ENCODE assay signal across 8 cellular contexts in the genomic region with DNA sequence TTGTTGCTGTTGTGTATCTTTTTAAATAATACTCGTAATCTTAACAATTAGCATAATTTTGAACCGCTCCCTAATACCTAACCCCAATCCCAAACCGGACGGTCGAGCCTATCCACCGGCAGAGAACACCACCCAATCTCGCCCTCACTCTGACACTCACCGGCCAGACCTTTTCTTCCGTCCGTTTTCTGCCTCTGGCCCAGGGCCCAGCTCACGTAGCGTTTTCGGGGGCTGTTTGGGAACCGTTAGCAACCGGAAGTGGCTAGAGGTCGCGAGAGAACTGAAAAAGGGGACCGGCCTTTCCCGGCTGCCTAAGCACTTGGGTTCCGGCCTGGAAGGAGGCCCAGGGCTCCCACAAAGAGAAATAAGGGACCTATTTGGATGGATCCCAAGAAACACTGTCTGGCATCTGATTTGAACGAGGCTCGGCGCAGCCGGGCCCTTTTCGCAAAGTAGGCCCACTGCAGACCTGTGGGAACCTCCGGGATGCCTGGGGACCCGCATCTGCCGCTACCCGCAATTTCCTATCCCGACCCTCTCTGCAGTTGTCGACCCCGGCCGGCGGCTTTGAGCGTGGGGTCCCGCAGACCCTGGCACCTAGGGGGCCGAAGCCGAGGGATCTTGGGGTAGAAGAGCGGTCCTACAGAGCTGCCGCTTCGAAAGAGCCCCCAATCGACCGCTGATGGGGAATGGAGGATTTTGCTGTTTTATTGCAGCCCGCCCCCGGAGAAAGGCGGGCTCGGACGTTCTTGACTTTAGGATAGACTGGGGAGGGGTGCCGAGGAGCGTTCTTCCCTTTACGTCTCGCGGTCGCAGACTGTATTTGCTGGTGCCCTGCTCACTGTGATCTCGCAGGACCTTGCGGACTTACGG. TPM values are rescaled to one million over a fixed set of nuclear protein-coding genes. Genes with fewer than 3 reads are reported as not detected.
DNase-seq lines count a peak whose midpoint lies in the region; ATAC-seq and TF ChIP-seq lines count a peak whose summit lies in the region.

No MANE protein-coding gene starts in this region.

- H3K9me3 ChIP-seq in DOHH2 (ENCODE audit: control insufficient read depth, insufficient read depth, low read length) = no peaks in the 10 kb centered on the region
- H3K9me3 ChIP-seq in RWPE2 (ENCODE audit: severe bottlenecking) = no peaks in the 10 kb centered on the region

- H3K27ac ChIP-seq in DOHH2 (ENCODE audit: low read depth, low read length) (peak overlapping the region; percentile 82), GM23338 (ENCODE audit: low read depth) (peak overlapping the region; percentile 88), RWPE2 (ENCODE audit: poor library complexity, severe bottlenecking) (peak overlapping the region; percentile 66)

- H3K27me3 Mint-ChIP-seq in GM23338 (ENCODE audit: insufficient read depth, low read depth, poor library complexity) = peaks cover 13% of the 10 kb centered on the region
- H3K27me3 Mint-ChIP-seq in nephron (ENCODE audit: low read depth) = peaks cover 4% of the 10 kb centered on the region

- no peaks in the 10 kb centered on the region for H3K9me2 ChIP-seq in DOHH2 (replicated peaks; ENCODE audit: control insufficient read depth, low read length)
- H3K9me2 ChIP-seq in GM23338 (ENCODE audit: insufficient read depth) = no peaks in the 10 kb centered on the region

- peaks cover 40% of the 10 kb centered on the region for H3K36me3 ChIP-seq in DOHH2 (ENCODE audit: control insufficient read depth, low read length)
- no peaks in the 10 kb centered on the region for H3K36me3 ChIP-seq in GM23338 (ENCODE audit: insufficient read depth)
- H3K36me3 ChIP-seq in RWPE2 (ENCODE audit: low read depth) = peaks cover 21% of the 10 kb centered on the region

- peaks cover 59% of the 10 kb centered on the region for H3K79me2 ChIP-seq in DOHH2 (ENCODE audit: control insufficient read depth, low read length)
- H3K79me2 ChIP-seq in GM23338 (replicated peaks; ENCODE audit: insufficient read depth) = peaks cover 32% of the 10 kb centered on the region

- DNase-seq in GM23338 (ENCODE audit: low spot score) (peak; percentile 97), LHCN-M2 (ENCODE audit: low read depth) (peak; percentile 94), RWPE2 (ENCODE audit: low spot score) (peak; percentile 84), fibroblast of the aortic adventitia (ENCODE audit: low read depth) (peak; percentile 98)
- peak; percentile 90 for DNase-seq in activated effector memory CD4-positive, alpha-beta T cell treated with anti-CD3 and anti-CD28 coated beads, Interleukin-2, amount 50 U/mL, for 16 hours
- peak; percentile 84 for DNase-seq in stimulated activated naive CD8-positive, alpha-beta T cell treated with anti-CD3 and anti-CD28 coated beads, Interleukin-15, Interleukin-2, amounts not matched to agents 100 U/mL and 50 U/mL, for 24 hours

- no peaks in the 10 kb centered on the region for H3K27me3 ChIP-seq in DOHH2 (ENCODE audit: control insufficient read depth, low read length)
- H3K27me3 ChIP-seq in GM23338 (ENCODE audit: insufficient read depth) = peaks cover 26% of the 10 kb centered on the region
- H3K27me3 ChIP-seq in RWPE2 (ENCODE audit: insufficient read depth, poor library complexity, severe bottlenecking) = no peaks in the 10 kb centered on the region

- peaks cover 7% of the 10 kb centered on the region; the same call in 1 of the 2 replicates for H4K20me1 ChIP-seq in DOHH2 (ENCODE audit: control insufficient read depth, insufficient read depth, low read depth, low read length)
- no peaks in the 10 kb centered on the region for H4K20me1 ChIP-seq in GM23338 (replicated peaks; ENCODE audit: insufficient read depth)

- H3K9me3 Mint-ChIP-seq in GM23338 = no peaks in the 10 kb centered on the region
- no peaks in the 10 kb centered on the region for H3K9me3 Mint-ChIP-seq in nephron

- ATAC-seq in GM23338 (peak; percentile 79), RWPE2 (ENCODE audit: low read depth) (peak; percentile 77)
- peak; percentile 51 for ATAC-seq in stimulated activated naive CD8-positive, alpha-beta T cell treated with anti-CD3 and anti-CD28 coated beads, Interleukin-15, Interleukin-2, amounts not matched to agents 100 U/mL and 50 U/mL, for 24 hours

- H3K4me2 ChIP-seq in DOHH2 (ENCODE audit: low read length) (peak overlapping the region; percentile 79), GM23338 (peak overlapping the region; percentile 98)

- H3K4me3 ChIP-seq in DOHH2 (ENCODE audit: low read length) (peak overlapping the region; percentile 93), GM23338 (peak overlapping the region; percentile 86), RWPE2 (ENCODE audit: severe bottlenecking) (peak overlapping the region; percentile 55), fibroblast of the aortic adventitia (ENCODE audit: low read depth, low read length) (peak overlapping the region; percentile 90)

- H3K4me3 Mint-ChIP-seq in GM23338 (peak overlapping the region; percentile 96), nephron (peak overlapping the region; percentile 93 to 96 (median 95))

- H2AFZ ChIP-seq in GM23338 = peak overlapping the region; percentile 99

- peaks cover 51% of the 10 kb centered on the region for H3K4me1 ChIP-seq in DOHH2 (ENCODE audit: control insufficient read depth, low read length)
- H3K4me1 ChIP-seq in GM23338 (ENCODE audit: insufficient read depth) = peaks cover 12% of the 10 kb centered on the region
- peaks cover 10% of the 10 kb centered on the region for H3K4me1 ChIP-seq in RWPE2 (ENCODE audit: insufficient read depth, poor library complexity, severe bottlenecking)

- H3F3A ChIP-seq in DOHH2 (ENCODE audit: control insufficient read depth, insufficient read depth) (peaks cover 15% of the 10 kb centered on the region), GM23338 (replicated peaks; ENCODE audit: low read depth) (no peaks in the 10 kb centered on the region)

- H3K27ac Mint-ChIP-seq in GM23338 (peak overlapping the region; percentile 88), nephron (peak overlapping the region; percentile 93 to 97 (median 96))

- H3K36me3 Mint-ChIP-seq in GM23338 (ENCODE audit: low read depth) (no peaks in the 10 kb centered on the region), nephron (ENCODE audit: low read depth) (peaks cover 8% of the 10 kb centered on the region)

- TF ChIP-seq CTCF in DOHH2 (IDR thresholded peaks at IDR 0.05; ENCODE audit: low read depth, low read length, poor library complexity, severe bottlenecking) = no peak
- TF ChIP-seq CTCF in GM23338 (conservative IDR thresholded peaks at IDR 0.05; ENCODE audit: low read depth in 2 of 2) = no peak
- TF ChIP-seq CTCF in RWPE2 (IDR thresholded peaks at IDR 0.05; ENCODE audit: poor library complexity, severe bottlenecking) = no peak
- no peak for TF ChIP-seq CTCF in fibroblast of the aortic adventitia (IDR thresholded peaks at IDR 0.05; ENCODE audit: insufficient read depth, low read length)
- TF ChIP-seq CTCF in nephron (IDR thresholded peaks at IDR 0.05; ENCODE audit: unreplicated experiment in 3 of 3) = no peak

- H3K4me1 Mint-ChIP-seq in GM23338 (peaks cover 17% of the 10 kb centered on the region), nephron (peaks cover 47% of the 10 kb centered on the region)

TF ChIP-seq in GM23338, 12 proteins besides CTCF, POLR2A, EP300 and RAD21 (continues in another document):
- TF ChIP-seq POLR2AphosphoS5 (IDR thresholded peaks at IDR 0.05; ENCODE audit: low read depth) = peak; percentile 81

RNA-seq across cellular contexts. Expression of gene ZKSCAN8, which starts 4.9 kb away (rescaled TPM):
- total RNA-seq in GM23338 (2014; rRNA removed; shearing (Covaris generic)) = 21.3 and 22.6 TPM in 2 replicates
- polyA plus RNA-seq in GM23338 (2016; fragmentation: Nextera tagmentation; extraction: Ambion mirVana) = 4.0 and 4.2 TPM in 2 replicates
- total RNA-seq in LHCN-M2 (2014; rRNA removed) (12.6 and 15.0 TPM in 2 replicates), fibroblast of the aortic adventitia (ENCODE audit: low replicate concordance) (16.4 and 21.2 TPM in 2 replicates)
- 4.6 TPM for polyA plus RNA-seq in LHCN-M2 (2012)

RNA-seq across cellular contexts. Expression of gene ZSCAN16, which starts 12.4 kb away (rescaled TPM):
- total RNA-seq in GM23338 (2014; rRNA removed; shearing (Covaris generic)) = 4.7 and 10.3 TPM in 2 replicates
- 9.2 and 12.9 TPM in 2 replicates for polyA plus RNA-seq in GM23338 (2016; fragmentation: Nextera tagmentation; extraction: Ambion mirVana)
- total RNA-seq in LHCN-M2 (2014; rRNA removed) (1.0 and 2.2 TPM in 2 replicates), fibroblast of the aortic adventitia (ENCODE audit: low replicate concordance) (2.9 and 4.2 TPM in 2 replicates)
- 1.1 TPM for polyA plus RNA-seq in LHCN-M2 (2012)

RNA-seq across cellular contexts. Expression of gene ZNF165, which starts 56.5 kb away (rescaled TPM):
- total RNA-seq in GM23338 (2014; rRNA removed; shearing (Covaris generic)) = 5.5 and 7.6 TPM in 2 replicates
- 7.7 and 8.9 TPM in 2 replicates for polyA plus RNA-seq in GM23338 (2016; fragmentation: Nextera tagmentation; extraction: Ambion mirVana)
- total RNA-seq in LHCN-M2 (2014; rRNA removed) (0.40 and 0.45 TPM in 2 replicates), fibroblast of the aortic adventitia (ENCODE audit: low replicate concordance) (0.45 and 0.65 TPM in 2 replicates)
- polyA plus RNA-seq in LHCN-M2 (2012) = 0.21 TPM

Comparison
In these comparisons a context has a peak if more than half of its experiments do, and no peak if none do; other contexts are left out.
1. Peak in every context shown above with its lines: DNase-seq, ATAC-seq, H3K4me3 ChIP-seq and H3K27ac ChIP-seq.